20 cellular contexts compared by ENCODE assay signal in the genomic region with DNA sequence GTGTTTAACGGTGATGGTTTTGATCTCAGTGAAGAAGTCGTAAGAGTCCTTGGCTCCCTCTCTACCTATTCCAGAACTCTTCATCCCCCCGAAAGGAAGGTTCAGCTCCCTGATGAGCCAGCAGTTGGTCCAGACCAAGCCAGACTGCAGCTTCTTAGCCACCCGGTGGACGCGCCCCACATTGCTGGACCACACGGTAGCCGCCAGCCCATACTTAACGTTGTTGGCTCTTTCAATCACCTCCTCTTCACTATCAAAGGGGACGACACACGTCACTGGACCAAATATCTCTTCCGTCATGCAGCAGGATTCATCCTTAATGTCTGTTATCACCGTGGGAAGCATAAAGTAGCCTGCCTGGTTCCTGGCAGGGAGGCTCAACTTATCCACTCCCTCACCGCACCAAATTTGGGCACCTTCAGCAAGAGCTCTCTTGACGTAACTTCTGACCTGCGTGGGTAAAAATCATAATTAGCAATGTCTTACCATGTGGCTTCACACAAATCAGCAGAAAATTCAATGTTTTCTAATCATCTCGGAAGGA. TPM values are rescaled to one million over a fixed set of nuclear protein-coding genes. Genes with fewer than 3 reads are reported as not detected.
DNase-seq lines count a peak whose midpoint lies in the region; ATAC-seq, FAIRE-seq and TF ChIP-seq lines count a peak whose summit lies in the region.
"Had no signal": no experiment of that assay in that cellular context is flagged by ENCODE, and none has a peak within 500 bp of the region (broad histone marks: within the 10 kb centered on the region; RNA-seq: fewer than 3 reads in every experiment).

No MANE protein-coding gene starts in this region.

- no peak overlapping the region for H2BK120ac ChIP-seq in neuronal stem cell (ENCODE audit: low read depth, low read length)

- TF ChIP-seq POLR2A in GM12892 (IDR thresholded peaks at IDR 0.05; ENCODE audit: low read depth, low read length) = no peak

- DNase-seq in GM12892 (ENCODE audit: insufficient read length) = no peak
- DNase-seq in fibroblast of pulmonary artery (ENCODE audit: low read depth) = peak; percentile 49
- no peak for DNase-seq in neuronal stem cell (ENCODE audit: low spot score)
- DNase-seq in urothelium cell line (ENCODE audit: low spot score) = no peak
- DNase-seq: Caco-2; CD4-positive, alpha-beta T cell; DMS153; H7; NCI-H1092; NCI-H146; NCI-H2029; NCI-H2171; NCI-H526; Peyer's patch; SJCRH30; T-cell had no signal

- no peak overlapping the region for H4K91ac ChIP-seq in neuronal stem cell (ENCODE audit: low read depth, low read length, poor library complexity)

- no peaks in the 10 kb centered on the region for H4K20me1 ChIP-seq in Loucy (ENCODE audit: insufficient read depth, low read length, poor library complexity, severe bottlenecking)
- H4K20me1 ChIP-seq: BLaER1 had no signal

- H2AK5ac ChIP-seq in neuronal stem cell (ENCODE audit: low read depth, low read length) = no peak overlapping the region

- no peak overlapping the region for H2BK15ac ChIP-seq in neuronal stem cell (ENCODE audit: low read length)

- peak overlapping the region; percentile 37 for H3K23ac ChIP-seq in neuronal stem cell (ENCODE audit: low read depth, low read length, poor library complexity)

- FAIRE-seq in GM12892 (lab: Jason Lieb, UNC) = peak; percentile 17
- FAIRE-seq in urothelium cell line (lab: Jason Lieb, UNC) = no peak

- H2BK12ac ChIP-seq in neuronal stem cell (ENCODE audit: low read length) = no peak overlapping the region

- no CpG with 5 or more reads among the region's 17 CpGs for WGBS in neuronal stem cell (ENCODE audit: extremely low coverage in 2 of 2, insufficient read length in 2 of 2, insufficient replicate concordance in 1 of 2), 2 donors

- no peaks in the 10 kb centered on the region for H3K4me1 ChIP-seq in Loucy (ENCODE audit: insufficient read depth, low read length, poor library complexity, severe bottlenecking)
- peaks cover 0 to 2% of the 10 kb centered on the region in 2 donors for H3K4me1 ChIP-seq in neuronal stem cell (ENCODE audit: control insufficient read depth in 2 of 2, insufficient read depth in 1 of 2, low read depth in 1 of 2, low read length in 2 of 2)
- H3K4me1 ChIP-seq: BLaER1, Caco-2, Peyer's patch, SJCRH30 had no signal

- no peak for ATAC-seq in GM18873 (IDR thresholded peaks at IDR 0.05; ENCODE audit: low FRiP score, unreplicated experiment)
- ATAC-seq in HG02642 (IDR thresholded peaks at IDR 0.05; ENCODE audit: poor library complexity, unreplicated experiment) = no peak
- ATAC-seq: T-cell had no signal

- H3K79me1 ChIP-seq in neuronal stem cell (ENCODE audit: low read depth, low read length) = no peaks in the 10 kb centered on the region

- H3K4me2 ChIP-seq in Loucy (ENCODE audit: low read depth, low read length, poor library complexity, severe bottlenecking) (no peak overlapping the region), neuronal stem cell (ENCODE audit: insufficient read depth, low read length, poor library complexity, severe bottlenecking) (no peak overlapping the region)
- H3K4me2 ChIP-seq: BLaER1 had no signal

- H2BK5ac ChIP-seq in neuronal stem cell (ENCODE audit: low read length) = no peak overlapping the region

- H3K14ac ChIP-seq in neuronal stem cell (ENCODE audit: low read length) = no peak overlapping the region

- H3K79me2 ChIP-seq in Loucy (ENCODE audit: insufficient read depth, low read length) = no peaks in the 10 kb centered on the region

- TF ChIP-seq CTCF in Loucy (conservative IDR thresholded peaks at IDR 0.05; ENCODE audit: low read length) (peak; percentile 20; the same call in 1 of the 2 replicates), fibroblast of pulmonary artery (IDR thresholded peaks at IDR 0.05; ENCODE audit: low read length, missing control alignments) (no peak)

- H3K9me2 ChIP-seq in Loucy (replicated peaks; ENCODE audit: low read depth, low read length) = no peaks in the 10 kb centered on the region

- no peak overlapping the region for H4K8ac ChIP-seq in neuronal stem cell (ENCODE audit: low read depth, low read length)

- H3K4ac ChIP-seq in neuronal stem cell (ENCODE audit: low read length) = no peak overlapping the region

- H3K36me3 ChIP-seq in Loucy (ENCODE audit: insufficient read depth, low read length) (no peaks in the 10 kb centered on the region), neuronal stem cell (replicated peaks in 1 of 2; ENCODE audit: control insufficient read depth in 2 of 2, insufficient read depth in 2 of 2, low read length in 2 of 2) (no peaks in the 10 kb centered on the region)
- H3K36me3 ChIP-seq: BLaER1, Peyer's patch, SJCRH30 had no signal

- H3K9ac ChIP-seq in Loucy (ENCODE audit: low read depth, low read length, poor library complexity, severe bottlenecking) (no peak overlapping the region), neuronal stem cell (ENCODE audit: low read depth, low read length, poor library complexity) (peak overlapping the region; percentile 25)
- H3K9ac ChIP-seq: BLaER1 had no signal

- H3F3A ChIP-seq in Loucy (ENCODE audit: low read depth) = no peaks in the 10 kb centered on the region

- H3K4me3 ChIP-seq in Loucy (ENCODE audit: low read length, poor library complexity, severe bottlenecking) = no peak overlapping the region
- no peak overlapping the region for H3K4me3 ChIP-seq in fibroblast of pulmonary artery (replicated peaks; ENCODE audit: low read depth, low read length)
- H3K4me3 ChIP-seq in neuronal stem cell (ENCODE audit: low read length in 2 of 2) = no peak overlapping the region
- H3K4me3 ChIP-seq: BLaER1, Peyer's patch, SJCRH30 had no signal

- no peak overlapping the region for H3K18ac ChIP-seq in neuronal stem cell (ENCODE audit: low read length)

- H3K27ac ChIP-seq in neuronal stem cell (replicated peaks; ENCODE audit: low read length) = no peak overlapping the region
- H3K27ac ChIP-seq: BLaER1, Peyer's patch, SJCRH30 had no signal

- no peaks in the 10 kb centered on the region for H3K27me3 ChIP-seq in Loucy (ENCODE audit: insufficient read depth, low read length, poor library complexity, severe bottlenecking)
- no peaks in the 10 kb centered on the region for H3K27me3 ChIP-seq in neuronal stem cell (ENCODE audit: control insufficient read depth in 3 of 3, insufficient read depth in 3 of 3, low read depth in 1 of 3, low read length in 3 of 3)
- H3K27me3 ChIP-seq: BLaER1, Peyer's patch, SJCRH30 had no signal

- H3K9me3 ChIP-seq in Loucy (ENCODE audit: insufficient read depth, low read depth, low read length) = no peaks in the 10 kb centered on the region
- H3K9me3 ChIP-seq in neuronal stem cell (replicated peaks in 1 of 2; ENCODE audit: control insufficient read depth in 2 of 2, insufficient read depth in 1 of 2, low read depth in 1 of 2, low read length in 2 of 2) = peaks cover 0 to 2% of the 10 kb centered on the region in 2 donors
- H3K9me3 ChIP-seq: BLaER1, Caco-2, Peyer's patch, SJCRH30 had no signal

- H2AFZ ChIP-seq in Loucy (ENCODE audit: low read length) (no peak overlapping the region), neuronal stem cell (ENCODE audit: low read length) (no peak overlapping the region)

RNA-seq across cellular contexts. Expression of gene ALDH8A1, which starts 31.4 kb away (rescaled TPM):
- 1.2 TPM for polyA plus RNA-seq in GM12892 (2012; ENCODE audit: missing spikeins)
- 0.13 TPM for polyA plus RNA-seq in neuronal stem cell (2013, experiment 1 of 2)
- polyA plus RNA-seq in neuronal stem cell (2013, experiment 2 of 2) = 0.10 TPM
